ENCODE assay signal across 16 cellular contexts in the genomic region with DNA sequence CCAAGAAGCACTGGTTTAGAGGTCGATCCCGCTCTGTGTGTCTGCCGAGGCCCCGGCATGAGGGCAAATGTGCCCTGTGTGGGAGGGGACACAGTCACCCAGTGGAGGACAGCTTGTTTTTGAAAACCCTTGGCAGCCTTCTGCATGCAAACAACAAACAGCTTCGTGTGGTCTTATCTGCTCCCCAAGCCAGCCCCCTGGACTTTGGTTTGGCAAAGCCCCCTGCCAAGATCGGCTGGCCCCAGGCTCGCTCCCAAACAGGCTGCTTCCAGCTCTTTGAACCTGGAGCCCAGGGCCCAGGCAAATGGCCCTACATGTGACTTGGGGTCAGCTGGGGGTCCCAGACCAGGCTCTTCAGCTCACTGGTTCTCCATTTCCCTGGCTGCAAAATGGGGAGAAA. TPM values are rescaled to one million over a fixed set of nuclear protein-coding genes. Genes with fewer than 3 reads are reported as not detected.
DNase-seq lines count a peak whose midpoint lies in the region; ATAC-seq and TF ChIP-seq lines count a peak whose summit lies in the region.
"Had no signal": no experiment of that assay in that cellular context is flagged by ENCODE, and none has a peak within 500 bp of the region (broad histone marks: within the 10 kb centered on the region; RNA-seq: fewer than 3 reads in every experiment).

No MANE protein-coding gene starts in this region.

- ATAC-seq in gastroesophageal sphincter (no peak), GM23338 (no peak)
- ATAC-seq: HCT116 had no signal

- peaks cover 0 to 100% (median 52%) of the 10 kb centered on the region in 3 donors for H3K4me1 ChIP-seq in gastroesophageal sphincter
- peaks cover 18% of the 10 kb centered on the region for H3K4me1 ChIP-seq in osteoblast (ENCODE audit: insufficient read depth, low read length)
- H3K4me1 ChIP-seq in tibial nerve = peaks cover 0 to 95% (median 52%) of the 10 kb centered on the region in 4 donors
- H3K4me1 ChIP-seq in GM23338 (ENCODE audit: insufficient read depth) = peaks cover 20% of the 10 kb centered on the region; the same call in 1 of the 2 replicates

- no peaks in the 10 kb centered on the region for H3F3A ChIP-seq in GM23338 (replicated peaks; ENCODE audit: low read depth)

- H3K27me3 ChIP-seq in gastroesophageal sphincter = no peaks in the 10 kb centered on the region
- peaks cover 13% of the 10 kb centered on the region for H3K27me3 ChIP-seq in osteoblast (ENCODE audit: insufficient read depth, low read length)
- no peaks in the 10 kb centered on the region for H3K27me3 ChIP-seq in tibial nerve
- no peaks in the 10 kb centered on the region for H3K27me3 ChIP-seq in GM23338 (ENCODE audit: insufficient read depth)

- H3K9me2 ChIP-seq in GM23338 (ENCODE audit: insufficient read depth) = no peaks in the 10 kb centered on the region

- WGBS in gastroesophageal sphincter (ENCODE audit: low coverage in 1 of 2), 2 donors = 29% methylated on average over 1 of the region's 7 CpGs; no CpG with 5 or more reads in 1 of the 2 donors
- WGBS in tibial nerve, 2 donors = 58% methylated on average over 7 of the region's 7 CpGs

- TF ChIP-seq CTCF in gastroesophageal sphincter (IDR thresholded peaks at IDR 0.05) (no peak), osteoblast (IDR thresholded peaks at IDR 0.05; ENCODE audit: extremely low read depth, low read depth, low read length) (no peak), tibial nerve (IDR thresholded peaks at IDR 0.05) (no peak), GM23338 (conservative IDR thresholded peaks at IDR 0.05; ENCODE audit: low read depth in 2 of 2) (no peak), progenitor cell of endocrine pancreas (IDR thresholded peaks at IDR 0.05; ENCODE audit: unreplicated experiment) (no peak)

- peak overlapping the region; percentile 1 to 70 for H3K4me3 ChIP-seq in gastroesophageal sphincter
- H3K4me3 ChIP-seq in osteoblast (ENCODE audit: insufficient read depth, low read length) = no peak overlapping the region
- peak overlapping the region in 1 of 4 donors; percentile 58 for H3K4me3 ChIP-seq in tibial nerve
- H3K4me3 ChIP-seq in GM23338 = no peak overlapping the region

- H3K4me3 Mint-ChIP-seq in GM23338 (no peak overlapping the region), progenitor cell of endocrine pancreas (ENCODE audit: low read depth) (no peak overlapping the region)
- H3K4me3 Mint-ChIP-seq: activated CD4-positive, alpha-beta T cell treated with anti-CD3 and anti-CD28 coated beads, Interleukin-2, amount 10 ng/mL, durations not matched to agents 7 days and 5 days had no signal

- H3K27me3 Mint-ChIP-seq in GM23338 (ENCODE audit: insufficient read depth, low read depth, poor library complexity) = peaks cover 16% of the 10 kb centered on the region
- peaks cover 30% of the 10 kb centered on the region for H3K27me3 Mint-ChIP-seq in progenitor cell of endocrine pancreas

- no peak for TF ChIP-seq POLR2A in gastroesophageal sphincter (IDR thresholded peaks at IDR 0.05)
- TF ChIP-seq POLR2A in tibial nerve (IDR thresholded peaks at IDR 0.05) = no peak

- no peaks in the 10 kb centered on the region for H4K20me1 ChIP-seq in osteoblast (ENCODE audit: insufficient read depth, low read length)
- no peaks in the 10 kb centered on the region for H4K20me1 ChIP-seq in GM23338 (replicated peaks; ENCODE audit: insufficient read depth)

- H2AFZ ChIP-seq in osteoblast (ENCODE audit: low read length) (no peak overlapping the region), GM23338 (no peak overlapping the region)

- TF ChIP-seq EP300 in gastroesophageal sphincter (IDR thresholded peaks at IDR 0.05) (no peak), tibial nerve (IDR thresholded peaks at IDR 0.05) (no peak)

- H3K9me3 ChIP-seq in gastroesophageal sphincter = no peaks in the 10 kb centered on the region
- H3K9me3 ChIP-seq in osteoblast (ENCODE audit: low read depth, low read length) = no peaks in the 10 kb centered on the region
- H3K9me3 ChIP-seq in tibial nerve = no peaks in the 10 kb centered on the region
- H3K9me3 ChIP-seq: spleen had no signal

- peaks cover 0 to 31% of the 10 kb centered on the region in 2 donors for H3K36me3 ChIP-seq in gastroesophageal sphincter
- H3K36me3 ChIP-seq in osteoblast (ENCODE audit: insufficient read depth, low read length) = no peaks in the 10 kb centered on the region
- peaks cover 0 to 9% (median 0%) of the 10 kb centered on the region in 3 donors for H3K36me3 ChIP-seq in tibial nerve
- no peaks in the 10 kb centered on the region for H3K36me3 ChIP-seq in GM23338 (ENCODE audit: insufficient read depth)

- peak; percentile 71 for DNase-seq in osteoblast (ENCODE audit: insufficient read length, low spot score, missing footprints)
- no peak for DNase-seq in tibial nerve (ENCODE audit: low spot score in 2 of 2)
- no peak for DNase-seq in NAMALWA (ENCODE audit: low spot score)
- no peak for DNase-seq in activated CD8-positive, alpha-beta memory T cell treated with anti-CD3 and anti-CD28 coated beads, Interleukin-2, amount 50 U/mL, for 4 hours
- no peak for DNase-seq in GM23338 (ENCODE audit: low spot score)
- no peak for DNase-seq in progenitor cell of endocrine pancreas (ENCODE audit: low spot score, unreplicated experiment)
- DNase-seq: activated CD4-positive, alpha-beta T cell treated with anti-CD3 and anti-CD28 coated beads, Interleukin-2, amount 10 ng/mL, durations not matched to agents 7 days and 5 days; activated naive CD4-positive, alpha-beta T cell treated with anti-CD3 and anti-CD28 coated beads, Interleukin-2, amount 50 U/mL, for 16 hours; activated T-cell treated with anti-CD3 and anti-CD28 coated beads for 4 hours; effector memory CD4-positive, alpha-beta T cell; kidney glomerular epithelial cell; spleen had no signal

- H3K36me3 Mint-ChIP-seq in GM23338 (ENCODE audit: low read depth) = no peaks in the 10 kb centered on the region
- H3K36me3 Mint-ChIP-seq in progenitor cell of endocrine pancreas (ENCODE audit: insufficient read depth) = no peaks in the 10 kb centered on the region

- H3K27ac ChIP-seq in angular gyrus (ENCODE audit: low read depth, low read length) (peak overlapping the region; percentile 11), gastroesophageal sphincter (peak overlapping the region in 3 of 4 donors; percentile 57 to 89 (median 87)), osteoblast (ENCODE audit: low read depth, low read length) (no peak overlapping the region), tibial nerve (peak overlapping the region; percentile 31 to 91 (median 74)), GM23338 (ENCODE audit: low read depth) (no peak overlapping the region)
- H3K27ac ChIP-seq: KMS-11 had no signal

- H3K4me2 ChIP-seq in osteoblast (ENCODE audit: insufficient read depth, low read length) (no peak overlapping the region), GM23338 (no peak overlapping the region)
- H3K4me2 ChIP-seq: KMS-11 had no signal

- H3K4me1 Mint-ChIP-seq in GM23338 (peaks cover 43% of the 10 kb centered on the region), progenitor cell of endocrine pancreas (ENCODE audit: low read depth) (peaks cover 11% of the 10 kb centered on the region)
- H3K4me1 Mint-ChIP-seq: activated CD4-positive, alpha-beta T cell treated with anti-CD3 and anti-CD28 coated beads, Interleukin-2, amount 10 ng/mL, durations not matched to agents 7 days and 5 days had no signal

- H3K27ac Mint-ChIP-seq in GM23338 (no peak overlapping the region), progenitor cell of endocrine pancreas (no peak overlapping the region)
- H3K27ac Mint-ChIP-seq: activated CD4-positive, alpha-beta T cell treated with anti-CD3 and anti-CD28 coated beads, Interleukin-2, amount 10 ng/mL, durations not matched to agents 7 days and 5 days had no signal

- H3K9me3 Mint-ChIP-seq in GM23338 = no peaks in the 10 kb centered on the region
- H3K9me3 Mint-ChIP-seq in progenitor cell of endocrine pancreas (ENCODE audit: low read depth) = no peaks in the 10 kb centered on the region
- H3K9me3 Mint-ChIP-seq: activated CD4-positive, alpha-beta T cell treated with anti-CD3 and anti-CD28 coated beads, Interleukin-2, amount 10 ng/mL, durations not matched to agents 7 days and 5 days had no signal

- H3K79me2 ChIP-seq in osteoblast (ENCODE audit: insufficient read depth, low read length) = no peaks in the 10 kb centered on the region
- no peaks in the 10 kb centered on the region for H3K79me2 ChIP-seq in GM23338 (replicated peaks; ENCODE audit: insufficient read depth)

TF ChIP-seq in GM23338, 12 proteins besides CTCF, POLR2A, EP300 and RAD21:
- no peak for TF ChIP-seq ZNF114 (CRISPR knock-in tag; IDR thresholded peaks at IDR 0.05)
- no peak for TF ChIP-seq ZNF331 (CRISPR knock-in tag; IDR thresholded peaks at IDR 0.05; ENCODE audit: low read depth)
- no peak for TF ChIP-seq CREB1 (CRISPR knock-in tag; IDR thresholded peaks at IDR 0.05; ENCODE audit: low read depth)
- no peak for TF ChIP-seq JUNB (IDR thresholded peaks at IDR 0.05; ENCODE audit: unreplicated experiment)
- no peak for TF ChIP-seq EZH2phosphoT487 (IDR thresholded peaks at IDR 0.05; ENCODE audit: unreplicated experiment)
- no peak for TF ChIP-seq EZH2 (IDR thresholded peaks at IDR 0.05; ENCODE audit: low read depth, unreplicated experiment)
- no peak for TF ChIP-seq POLR2AphosphoS5 (IDR thresholded peaks at IDR 0.05; ENCODE audit: low read depth)
- no peak for TF ChIP-seq NANOG (IDR thresholded peaks at IDR 0.05; ENCODE audit: borderline replicate concordance)

RNA-seq across cellular contexts. Expression of a gene that starts 2.9 kb away (rescaled TPM):
- total RNA-seq in gastroesophageal sphincter (100 to 1,000 TPM; 316 to 703 (median 441) TPM), osteoblast (69.1 and 113 TPM in 2 replicates), tibial nerve (100 to 1,000 TPM in 2 of 4 donors, 10 to 100 TPM in 2; 46.5 to 152 (median 108) TPM), progenitor cell of endocrine pancreas (0.26 and 0.33 TPM in 2 replicates)
- total RNA-seq in GM23338 (2014; rRNA removed; shearing (Covaris generic)) = 4.0 and 5.6 TPM in 2 replicates
- 1.1 TPM in 2 replicates for polyA plus RNA-seq in GM23338 (2016; fragmentation: Nextera tagmentation; extraction: Ambion mirVana)
- total RNA-seq: activated CD4-positive, alpha-beta T cell treated with anti-CD3 and anti-CD28 coated beads, Interleukin-2, amount 10 ng/mL, durations not matched to agents 7 days and 5 days had no signal

RNA-seq across cellular contexts. Expression of a gene that starts 52.7 kb away (rescaled TPM):
- total RNA-seq in gastroesophageal sphincter (10 to 100 TPM in 3 of 4 donors, 1 to 10 TPM in 1; 7.2 to 20.6 (median 13.2) TPM), osteoblast (46.7 and 48.9 TPM in 2 replicates), tibial nerve (10 to 100 TPM; 14.4 to 30.3 (median 17.0) TPM), progenitor cell of endocrine pancreas (62.7 and 65.1 TPM in 2 replicates)
- total RNA-seq in GM23338 (2014; rRNA removed; shearing (Covaris generic)) = 77.9 and 96.5 TPM in 2 replicates
- polyA plus RNA-seq in GM23338 (2016; fragmentation: Nextera tagmentation; extraction: Ambion mirVana) = 13.0 and 17.3 TPM in 2 replicates

Comparison
In these comparisons a context has a peak if more than half of its experiments do, and no peak if none do; other contexts are left out.
1. H3K27ac ChIP-seq: peak in angular gyrus (single experiment), gastroesophageal sphincter (3 of 4) and tibial nerve (4 of 4); none in osteoblast (single experiment) and GM23338 (single experiment).
2. H3K4me3 ChIP-seq: peak in gastroesophageal sphincter (2 of 2); none in osteoblast (single experiment) and GM23338 (single experiment).